In genomic region chr1:227093309-227093708, GRCh38 we compare ENCODE assay signal across 28 cellular contexts.
"Had no signal": no experiment of that assay in that cellular context is flagged by ENCODE, and none has a peak within 500 bp of the region (broad histone marks: within the 10 kb centered on the region; RNA-seq: fewer than 3 reads in every experiment).

No MANE protein-coding gene starts in this region.

- H3K9me3 Mint-ChIP-seq: endodermal cell; memory B cell; natural killer cell treated with Interleukin-12 subunit alpha and Interleukin-12 subunit beta and Interleukin-15 and Interleukin-18, amount 100 ng/mL, for 72 hours; neural crest cell had no signal

- H3K9ac ChIP-seq: parathyroid adenoma had no signal

- H3K4me3 Mint-ChIP-seq: endodermal cell; memory B cell; natural killer cell treated with Interleukin-12 subunit alpha and Interleukin-12 subunit beta and Interleukin-15 and Interleukin-18, amount 100 ng/mL, for 72 hours; neural crest cell had no signal

- H3K27ac Mint-ChIP-seq: endodermal cell; memory B cell; natural killer cell treated with Interleukin-12 subunit alpha and Interleukin-12 subunit beta and Interleukin-15 and Interleukin-18, amount 100 ng/mL, for 72 hours had no signal

- H3K4me1 ChIP-seq: gastrocnemius medialis, parathyroid adenoma, thyroid gland, vagina had no signal

- H3K36me3 Mint-ChIP-seq: memory B cell; natural killer cell treated with Interleukin-12 subunit alpha and Interleukin-12 subunit beta and Interleukin-15 and Interleukin-18, amount 100 ng/mL, for 72 hours had no signal

- H3K79me2 ChIP-seq: parathyroid adenoma had no signal

- H3K4me3 ChIP-seq: gastrocnemius medialis, lung, right lobe of liver, smooth muscle cell, stomach, thyroid gland, vagina had no signal

- H2AFZ ChIP-seq: parathyroid adenoma had no signal

- ATAC-seq: esophagus mucosa; gastrocnemius medialis; natural killer cell treated with Interleukin-12 subunit alpha and Interleukin-12 subunit beta and Interleukin-15 and Interleukin-18, amount 100 ng/mL, for 72 hours; right lobe of liver had no signal

- H3K27ac ChIP-seq: epithelial cell of prostate, gastrocnemius medialis, neutrophil, parathyroid adenoma, right lobe of liver, thyroid gland, vagina had no signal

- DNase-seq: cortex of kidney; effector CD8-positive, alpha-beta T cell; endodermal cell; foreskin fibroblast; gastrocnemius medialis; head of caudate nucleus; hippocampal formation; left colon; right lobe of liver; stimulated activated CD4-positive, alpha-beta T cell treated with anti-CD3 and anti-CD28 coated beads, Interleukin-12 subunit alpha, Interleukin-12 subunit beta, amount 100 ng/mL, for 4 hours; stimulated activated CD4-positive, alpha-beta T cell treated with anti-CD3 and anti-CD28 coated beads, Interleukin-1b, Interleukin-23, amount 100 ng/mL, for 48 hours; stimulated activated CD4-positive, alpha-beta T cell treated with anti-CD3 and anti-CD28 coated beads, Interleukin-4, amount 100 ng/mL, for 1 hour; stimulated activated CD8-positive, alpha-beta memory T cell treated with anti-CD3 and anti-CD28 coated beads, Interleukin-4, amount 100 ng/mL, for 48 hours; stimulated activated naive CD4-positive, alpha-beta T cell; stomach; thyroid gland; trophoblast cell had no signal

- H3K4me2 ChIP-seq: smooth muscle cell had no signal

- H3K4me1 Mint-ChIP-seq: memory B cell, neural crest cell had no signal

- H3K27me3 Mint-ChIP-seq: memory B cell; natural killer cell treated with Interleukin-12 subunit alpha and Interleukin-12 subunit beta and Interleukin-15 and Interleukin-18, amount 100 ng/mL, for 72 hours; progenitor cell of endocrine pancreas had no signal

- H3K27me3 ChIP-seq: gastrocnemius medialis, neutrophil, right lobe of liver, stomach, thyroid gland, vagina had no signal

- H3K9me3 ChIP-seq: gastrocnemius medialis, neutrophil, right lobe of liver, stomach, thyroid gland, vagina had no signal

- H3K36me3 ChIP-seq: neutrophil, thyroid gland had no signal
